Comparison of ENCODE assay signal across 9 cellular contexts in genomic region chr13:23799945-23800344, GRCh38.
DNase-seq lines count a peak whose midpoint lies in the region; ATAC-seq, FAIRE-seq and TF ChIP-seq lines count a peak whose summit lies in the region.
"Had no signal": no experiment of that assay in that cellular context is flagged by ENCODE, and none has a peak within 500 bp of the region (broad histone marks: within the 10 kb centered on the region; RNA-seq: fewer than 3 reads in every experiment).

No MANE protein-coding gene starts in this region.

- no peak overlapping the region for H2BK12ac ChIP-seq in H9 (ENCODE audit: insufficient read length, low read depth, low read length)

- no peak overlapping the region for H3K4me3 Mint-ChIP-seq in H9

- H2BK20ac ChIP-seq in H9 (ENCODE audit: low read depth, low read length, poor library complexity, severe bottlenecking), result no peak overlapping the region

- no peak overlapping the region for H3K18ac ChIP-seq in H9 (ENCODE audit: insufficient read length, low read depth, low read length)

- H3K9me3 Mint-ChIP-seq in H9, result peaks cover 16% of the 10 kb centered on the region in 2 experiments

- no peak overlapping the region for H2BK5ac ChIP-seq in H9 (ENCODE audit: insufficient read length, low read length)

- no peak overlapping the region for H4K91ac ChIP-seq in H9 (ENCODE audit: insufficient read length, low read depth, low read length)

- no peak overlapping the region for H2BK120ac ChIP-seq in H9 (ENCODE audit: low read depth, low read length, poor library complexity, severe bottlenecking)

- no peak overlapping the region for H3K4me2 ChIP-seq in H9 (ENCODE audit: insufficient read depth, insufficient read length, low read length)

- no peaks in the 10 kb centered on the region for H4K20me1 ChIP-seq in H9 (ENCODE audit: control insufficient read depth, insufficient read depth, insufficient read length)

- H2AFZ ChIP-seq in H9 (ENCODE audit: low read length), result no peak overlapping the region

- ATAC-seq in GM19324 (IDR thresholded peaks at IDR 0.05; ENCODE audit: low FRiP score, unreplicated experiment) (peak; percentile 71), HG03139 (IDR thresholded peaks at IDR 0.05; ENCODE audit: unreplicated experiment) (peak; percentile 75)

- DNase-seq in Ammon's horn (ENCODE audit: low spot score), result peak; percentile 28
- DNase-seq in substantia nigra (lab: John Stamatoyannopoulos, UW), result no peak
- no peak for DNase-seq in GDM1 (lab: John Stamatoyannopoulos, UW)
- DNase-seq in H9, result no peak
- DNase-seq in retina, result no peak
- DNase-seq: colonic mucosa had no signal

- H3K4me1 Mint-ChIP-seq in H9, result peaks cover 2 to 5% of the 10 kb centered on the region in 2 experiments; a peak in 3 of 4 replicates

- H3K27me3 Mint-ChIP-seq in H9 (ENCODE audit: low read depth), result no peaks in the 10 kb centered on the region

- no peak overlapping the region for H2AK5ac ChIP-seq in H9 (ENCODE audit: insufficient read length, low read length)

- no peak overlapping the region for H3K56ac ChIP-seq in H9 (ENCODE audit: insufficient read length, low read depth, low read length)

- H3K27ac ChIP-seq in substantia nigra (ENCODE audit: low read depth, low read length, poor library complexity, severe bottlenecking), result no peak overlapping the region
- H3K27ac ChIP-seq in H9 (ENCODE audit: insufficient read length, low read depth, low read length), result no peak overlapping the region
- H3K27ac ChIP-seq: colonic mucosa had no signal

- no peak overlapping the region for H4K8ac ChIP-seq in H9 (replicated peaks; ENCODE audit: insufficient read length, low read depth, low read length)

- peak overlapping the region in 1 of 3 experiments; percentile 39; a peak in 1 of 7 replicates for H3K27ac Mint-ChIP-seq in H9

- peak; percentile 97 for FAIRE-seq in endometrium (lab: Jason Lieb, UNC)

- H3K23me2 ChIP-seq in H9 (ENCODE audit: insufficient read length, low read depth, low read length, poor library complexity, severe bottlenecking), result no peaks in the 10 kb centered on the region

- H3K23ac ChIP-seq in H9 (ENCODE audit: insufficient read length, low read depth, low read length), result no peak overlapping the region

- no peak overlapping the region for H2BK15ac ChIP-seq in H9 (ENCODE audit: low read depth, low read length)

- TF ChIP-seq CTCF in H9 (conservative IDR thresholded peaks at IDR 0.05), result no peak

- H3K9ac ChIP-seq in H9 (ENCODE audit: extremely low read depth, insufficient read length, low read length), result no peak overlapping the region

- no peaks in the 10 kb centered on the region for H3K27me3 ChIP-seq in H9 (ENCODE audit: insufficient read depth, low read length)
- H3K27me3 ChIP-seq: colonic mucosa had no signal

- H3K4me1 ChIP-seq in H9 (ENCODE audit: insufficient read depth, low read length), result no peaks in the 10 kb centered on the region
- H3K4me1 ChIP-seq: colonic mucosa had no signal

- H3K79me1 ChIP-seq in H9 (ENCODE audit: insufficient read depth, low read depth, low read length, poor library complexity, severe bottlenecking), result no peaks in the 10 kb centered on the region

- no peak overlapping the region for H3K14ac ChIP-seq in H9 (ENCODE audit: insufficient read depth, low read length)

- no peaks in the 10 kb centered on the region for H3K9me3 ChIP-seq in H9 (ENCODE audit: control insufficient read depth, low read depth, low read length)
- H3K9me3 ChIP-seq: colonic mucosa had no signal

- no peaks in the 10 kb centered on the region for H3K79me2 ChIP-seq in H9 (ENCODE audit: insufficient read depth, low read length)

- no peak overlapping the region for H3K4ac ChIP-seq in H9 (ENCODE audit: low read depth, low read length)

- no peak overlapping the region for H4K5ac ChIP-seq in H9 (ENCODE audit: insufficient read length, low read depth, low read length)

- no peak overlapping the region for H3T11ph ChIP-seq in H9 (ENCODE audit: low read length)

- peaks cover 25 to 41% (median 26%) of the 10 kb centered on the region in 3 experiments for H3K36me3 Mint-ChIP-seq in H9 (ENCODE audit: insufficient read depth in 1 of 3, low read depth in 3 of 3)

- no CpG with 5 or more reads among the region's 1 CpG for WGBS in H9 (ENCODE audit: extremely low coverage, insufficient read length, low lambda C conversion rate)
